In genomic region chr16:14364112-14364385, GRCh38 we compare ENCODE assay signal across 1 cellular context.
TF ChIP-seq lines count a peak whose summit lies in the region.

No MANE protein-coding gene starts in this region.

TF ChIP-seq in HCT116, 20 proteins besides CTCF, POLR2A, EP300 and RAD21 (continued from another document):
- TF ChIP-seq POLR2AphosphoS5 (IDR thresholded peaks at IDR 0.05; ENCODE audit: low read depth, low read length) (no peak), CBX3 (IDR thresholded peaks at IDR 0.05; ENCODE audit: low read depth) (no peak), SIN3A (IDR thresholded peaks at IDR 0.05; ENCODE audit: low read depth) (no peak), CEBPB (IDR thresholded peaks at IDR 0.05; ENCODE audit: low read depth) (no peak), SP1 (IDR thresholded peaks at IDR 0.05; ENCODE audit: low read depth) (no peak)
